ENCODE assay signal across 32 cellular contexts in the genomic region with DNA sequence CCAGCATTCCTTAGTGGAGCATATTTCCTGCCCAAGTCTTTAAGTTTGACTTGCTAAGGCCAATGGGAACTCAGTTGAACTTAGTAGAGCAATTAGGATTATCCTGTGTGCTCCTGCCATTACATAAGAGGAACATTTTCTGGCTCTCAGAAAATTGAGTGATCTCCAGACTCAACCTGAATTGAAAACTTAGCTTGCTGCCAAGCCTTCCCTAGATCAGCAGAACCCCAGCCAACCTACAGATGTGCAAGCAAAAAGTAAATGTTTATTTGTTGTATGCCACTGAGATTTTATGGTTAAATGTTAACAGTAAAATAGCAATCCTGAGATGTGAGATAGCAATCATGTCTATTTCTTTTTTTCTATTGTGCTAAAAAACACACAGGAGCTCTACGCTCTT.
DNase-seq lines count a peak whose midpoint lies in the region; ATAC-seq, FAIRE-seq and TF ChIP-seq lines count a peak whose summit lies in the region.
"Had no signal": no experiment of that assay in that cellular context is flagged by ENCODE, and none has a peak within 500 bp of the region (broad histone marks: within the 10 kb centered on the region; RNA-seq: fewer than 3 reads in every experiment).

No MANE protein-coding gene starts in this region.

- no peak overlapping the region for H2BK12ac ChIP-seq in H1 (ENCODE audit: low read depth, low read length)

- intact Hi-C loops in left cardiac atrium (cut with DNase I), result no loop called here

- FAIRE-seq in H1 (lab: Jason Lieb, UNC), result peak; percentile 50
- FAIRE-seq: A549, D721Med had no signal

- no peak for TF ChIP-seq EP300 in H1 (IDR thresholded peaks at IDR 0.05; ENCODE audit: borderline replicate concordance in 1 of 2, low read depth in 2 of 2, low read length in 2 of 2)

- no peak overlapping the region for H3K56ac ChIP-seq in H1 (replicated peaks; ENCODE audit: insufficient read length, low read depth, low read length)

- H3K9ac ChIP-seq in H1 (replicated peaks in 1 of 4; ENCODE audit: extremely low read depth in 1 of 4, low read depth in 3 of 4, low read length in 3 of 4), result no peak overlapping the region
- H3K9ac ChIP-seq: BLaER1; BLaER1 treated with 17β-estradiol and CSF1 and Interleukin-3, amounts not matched to agents 10 nM and 100 nM had no signal

- no peak overlapping the region for H3K27ac ChIP-seq in H1 (ENCODE audit: low read depth, low read length)
- H3K27ac ChIP-seq: 22Rv1; A549; BLaER1; BLaER1 treated with 17β-estradiol and CSF1 and Interleukin-3, amounts not matched to agents 10 nM and 100 nM; C4-2B had no signal

- H3K4me3 ChIP-seq in LNCaP clone FGC (ENCODE audit: low read depth, low read length) (no peak overlapping the region), H1 (ENCODE audit: extremely low read depth in 1 of 4, insufficient read depth in 2 of 4, low read depth in 3 of 4, low read length in 4 of 4) (no peak overlapping the region)
- H3K4me3 ChIP-seq: A549; BLaER1; BLaER1 treated with 17β-estradiol and CSF1 and Interleukin-3, amounts not matched to agents 10 nM and 100 nM had no signal

- H2BK120ac ChIP-seq in H1 (replicated peaks; ENCODE audit: low read depth, low read length), result no peak overlapping the region

- H3K18ac ChIP-seq in H1 (ENCODE audit: extremely low read depth, low read length), result no peak overlapping the region

- CTCF ChIA-PET in H1 (lab: Charles Lee; ENCODE audit: partially characterized antibody), result interaction anchor here (1.1 kb wide), 1 partner anchor 19 kb away, joined by 3 read pairs; no protein-coding TSS in a partner anchor

- TF ChIP-seq CTCF in LNCaP clone FGC (IDR thresholded peaks at IDR 0.05; ENCODE audit: control insufficient read depth, extremely low read depth, insufficient read depth) (no peak), H1 (IDR thresholded peaks at IDR 0.05; ENCODE audit: control extremely low read depth in 1 of 3, insufficient read depth in 1 of 3, low read depth in 1 of 3, low read length in 3 of 3) (no peak)

- no peaks in the 10 kb centered on the region for H3K79me2 ChIP-seq in H1 (ENCODE audit: control insufficient read depth in 1 of 2, insufficient read depth in 2 of 2, low read length in 2 of 2)

- H3K4me1 ChIP-seq in H1 (replicated peaks in 1 of 4; ENCODE audit: control insufficient read depth in 3 of 4, insufficient read depth in 4 of 4, low read length in 3 of 4), result peaks cover 0 to 4% (median 0%) of the 10 kb centered on the region in 4 experiments; a peak in 1 of 7 replicates
- H3K4me1 ChIP-seq: A549; BE2C; BLaER1; BLaER1 treated with 17β-estradiol and CSF1 and Interleukin-3, amounts not matched to agents 10 nM and 100 nM; Caco-2 had no signal

- H3K4me2 ChIP-seq in H1 (ENCODE audit: insufficient read depth in 1 of 2, low read depth in 2 of 2, low read length in 2 of 2), result no peak overlapping the region
- H3K4me2 ChIP-seq: A549; BLaER1; BLaER1 treated with 17β-estradiol and CSF1 and Interleukin-3, amounts not matched to agents 10 nM and 100 nM had no signal

- no peak overlapping the region for H3K23ac ChIP-seq in H1 (ENCODE audit: insufficient read length)

- no peaks in the 10 kb centered on the region for H3K9me3 ChIP-seq in H1 (ENCODE audit: insufficient read depth in 2 of 2, low read depth in 1 of 2, low read length in 1 of 2)
- H3K9me3 ChIP-seq: A549; BE2C; BLaER1; BLaER1 treated with 17β-estradiol and CSF1 and Interleukin-3, amounts not matched to agents 10 nM and 100 nM; Caco-2 had no signal

- no peak for TF ChIP-seq RAD21 in H1 (IDR thresholded peaks at IDR 0.05 in 1 of 2, conservative IDR thresholded peaks at IDR 0.05 in 1 of 2; ENCODE audit: low read depth in 2 of 2, low read length in 2 of 2)

- H3K14ac ChIP-seq in H1 (ENCODE audit: insufficient read length), result no peak overlapping the region

- no peaks in the 10 kb centered on the region for H4K20me1 ChIP-seq in H1 (replicated peaks in 1 of 2; ENCODE audit: control insufficient read depth in 1 of 2, insufficient read depth in 2 of 2, low read length in 2 of 2)
- H4K20me1 ChIP-seq: BLaER1; BLaER1 treated with 17β-estradiol and CSF1 and Interleukin-3, amounts not matched to agents 10 nM and 100 nM had no signal

- no peak overlapping the region for H3K4ac ChIP-seq in H1 (replicated peaks; ENCODE audit: insufficient read length, low read depth, low read length)

- H3K27me3 ChIP-seq in H1 (replicated peaks in 1 of 4; ENCODE audit: control insufficient read depth in 3 of 4, extremely low read depth in 1 of 4, insufficient read depth in 3 of 4, low read length in 3 of 4), result no peaks in the 10 kb centered on the region
- H3K27me3 ChIP-seq: BE2C; BLaER1; BLaER1 treated with 17β-estradiol and CSF1 and Interleukin-3, amounts not matched to agents 10 nM and 100 nM had no signal

- H3K23me2 ChIP-seq in H1 (ENCODE audit: low read depth, low read length), result no peaks in the 10 kb centered on the region

- H4K8ac ChIP-seq in H1 (ENCODE audit: extremely low read depth, insufficient read depth, low read length), result no peak overlapping the region

- H2BK20ac ChIP-seq in H1 (ENCODE audit: low read length), result no peak overlapping the region

- POLR2A ChIA-PET in H1 (lab: Charles Lee; ENCODE audit: partially characterized antibody), result no interaction called here

- no peak overlapping the region for H2AFZ ChIP-seq in H1 (ENCODE audit: low read length)

- no peak overlapping the region for H4K91ac ChIP-seq in H1 (replicated peaks; ENCODE audit: insufficient read length, low read length)

- ATAC-seq in left lobe of liver (peak; percentile 75), left cardiac atrium (no peak)
- ATAC-seq: A549; CD8-positive, alpha-beta T cell had no signal

- no peak overlapping the region for H2BK15ac ChIP-seq in H1 (ENCODE audit: low read length)

- DNase-seq in LNCaP clone FGC (ENCODE audit: low read depth) (peak; percentile 8), H1 (ENCODE audit: low read depth in 1 of 2, low spot score in 2 of 2) (no peak), left lobe of liver (ENCODE audit: low spot score) (no peak), KG1 (lab: John Stamatoyannopoulos, UW) (no peak), left cardiac atrium (no peak), Ammon's horn (ENCODE audit: low spot score) (no peak)
- DNase-seq: 8988T; ACHN; AML-193; BE2C; C1 segment of cervical spinal cord; Caco-2; Calu3; CD4-positive, alpha-beta memory T cell; CD4-positive, alpha-beta T cell; CD4-positive, CD25-positive, alpha-beta regulatory T cell; CD8-positive, alpha-beta memory T cell; CD8-positive, alpha-beta T cell; COR-L47; DMS 273 treated with DMSO at 0.1 percent for 48 hours; DMS153; DMS53; DMS79; DMS79 treated with DMSO at 0.1 percent for 48 hours; DND-41; EL had no signal

- no peak overlapping the region for H2AK5ac ChIP-seq in H1 (ENCODE audit: low read depth, low read length)

- no peaks in the 10 kb centered on the region for H3K36me3 ChIP-seq in H1 (ENCODE audit: control insufficient read depth in 2 of 4, insufficient read depth in 4 of 4, low read length in 3 of 4)
- H3K36me3 ChIP-seq: BE2C; BLaER1; BLaER1 treated with 17β-estradiol and CSF1 and Interleukin-3, amounts not matched to agents 10 nM and 100 nM had no signal

- no peak overlapping the region for H4K5ac ChIP-seq in H1 (ENCODE audit: insufficient read length, low read depth, low read length)

- no peaks in the 10 kb centered on the region for H3K79me1 ChIP-seq in H1 (ENCODE audit: low read depth, low read length)

- no peak for TF ChIP-seq POLR2A in H1 (IDR thresholded peaks at IDR 0.05; ENCODE audit: control extremely low read depth in 1 of 2, low read depth in 2 of 2, low read length in 2 of 2)

- H2BK5ac ChIP-seq in H1 (ENCODE audit: low read depth, low read length), result no peak overlapping the region

- WGBS in H1 (ENCODE audit: extremely low coverage in 1 of 2, insufficient coverage in 1 of 2, insufficient read length in 1 of 2, insufficient replicate concordance in 2 of 2, low coverage in 1 of 2, low lambda C conversion rate in 2 of 2, missing lambda C conversion rate in 1 of 2), 2 experiments, result 94% methylated on average over 1 of the region's 1 CpG; no CpG with 5 or more reads in 1 of the 2 experiments

TF ChIP-seq in H1, 55 proteins besides CTCF, POLR2A, EP300 and RAD21:
- TF ChIP-seq MAFK (IDR thresholded peaks at IDR 0.05; ENCODE audit: low read depth, low read length) (no peak), CREB1 (IDR thresholded peaks at IDR 0.05) (no peak)
